In the genomic region with DNA sequence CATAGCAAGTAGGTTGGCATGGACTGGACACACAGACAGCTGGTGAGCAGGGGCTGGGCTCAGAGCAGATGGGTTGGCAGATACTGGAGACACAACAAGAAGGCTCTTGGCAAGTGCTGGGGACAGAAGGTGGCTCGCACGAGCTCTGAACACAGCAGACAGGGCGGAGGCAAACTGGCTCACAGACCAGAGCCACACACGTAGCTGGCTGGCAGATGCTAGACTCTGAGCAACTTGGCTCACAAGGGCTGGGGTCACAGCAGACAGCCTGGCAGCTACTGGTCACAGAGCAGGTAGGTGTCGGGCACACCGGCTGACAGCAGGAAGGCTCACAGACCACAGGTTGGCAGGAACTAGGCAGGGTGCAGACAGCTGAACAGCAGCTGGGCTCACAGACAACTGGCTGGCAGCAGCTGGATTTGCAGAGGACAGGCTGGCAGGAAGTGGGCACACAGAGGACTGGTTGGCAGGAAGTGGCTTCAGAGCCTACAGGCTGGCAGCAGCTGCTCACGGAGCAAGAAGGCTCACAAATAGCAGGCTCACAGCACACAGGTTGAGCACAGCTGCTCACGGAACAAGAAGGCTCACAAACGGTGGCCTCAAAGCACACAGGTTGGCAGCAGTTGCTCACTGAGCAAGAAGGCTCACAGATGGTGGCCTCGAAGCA, we compare ENCODE assay signal across 8 cellular contexts. TPM values are rescaled to one million over a fixed set of nuclear protein-coding genes. Genes with fewer than 3 reads are reported as not detected.
A peak's percentile ranks its signal among the peaks of the same experiment; 100 is the strongest.
DNase-seq lines count a peak whose midpoint lies in the region; ATAC-seq, FAIRE-seq and TF ChIP-seq lines count a peak whose summit lies in the region.

No MANE protein-coding gene starts in this region.

- no peaks in the 10 kb centered on the region for H3K27me3 ChIP-seq in lung (ENCODE audit: control insufficient read depth, insufficient read depth)

- H3K4me1 ChIP-seq in lung (ENCODE audit: control insufficient read depth in 2 of 2, insufficient read depth in 2 of 2, low read length in 2 of 2): peaks cover 0 to 6% of the 10 kb centered on the region in 2 donors

- no peak for TF ChIP-seq CTCF in lung (IDR thresholded peaks at IDR 0.05; ENCODE audit: control extremely low read depth, extremely low read depth)

- peak overlapping the region; percentile 94 for H3K27ac Mint-ChIP-seq in activated T-helper 17 cell treated with anti-CD3 and anti-CD28 coated beads, Interleukin-2, amount 50 U/mL, for 72 hours
- H3K27ac Mint-ChIP-seq in stimulated activated effector memory CD8-positive, alpha-beta T cell treated with anti-CD3 and anti-CD28 coated beads, Interleukin-12 subunit alpha, Interleukin-12 subunit beta, amount 100 ng/mL, for 72 hours: peak overlapping the region; percentile 94

- FAIRE-seq in GM18507 (lab: Jason Lieb, UNC): peak; percentile 63
- FAIRE-seq in frontal cortex (lab: Jason Lieb, UNC): no peak

- no peaks in the 10 kb centered on the region for H3K36me3 Mint-ChIP-seq in activated T-helper 17 cell treated with anti-CD3 and anti-CD28 coated beads, Interleukin-2, amount 50 U/mL, for 72 hours (ENCODE audit: low read depth)
- peaks cover 6% of the 10 kb centered on the region for H3K36me3 Mint-ChIP-seq in stimulated activated effector memory CD8-positive, alpha-beta T cell treated with anti-CD3 and anti-CD28 coated beads, Interleukin-12 subunit alpha, Interleukin-12 subunit beta, amount 100 ng/mL, for 72 hours

- no peak overlapping the region for H3K27ac ChIP-seq in lung (ENCODE audit: low read depth in 1 of 2, low read length in 1 of 2)

- no peak overlapping the region for H3K4me3 ChIP-seq in lung

- peak; percentile 82 for ATAC-seq in activated T-helper 17 cell treated with anti-CD3 and anti-CD28 coated beads, Interleukin-2, amount 50 U/mL, for 72 hours (replicated peaks)
- ATAC-seq in lung (ENCODE audit: insufficient read depth, low FRiP score): peak; percentile 47
- peak; percentile 86 for ATAC-seq in stimulated activated effector memory CD8-positive, alpha-beta T cell treated with anti-CD3 and anti-CD28 coated beads, Interleukin-12 subunit alpha, Interleukin-12 subunit beta, amount 100 ng/mL, for 72 hours
- no peak for ATAC-seq in HG03139 (IDR thresholded peaks at IDR 0.05; ENCODE audit: unreplicated experiment)

- no peaks in the 10 kb centered on the region for H3K27me3 Mint-ChIP-seq in activated T-helper 17 cell treated with anti-CD3 and anti-CD28 coated beads, Interleukin-2, amount 50 U/mL, for 72 hours

- H3K4me3 Mint-ChIP-seq in activated T-helper 17 cell treated with anti-CD3 and anti-CD28 coated beads, Interleukin-2, amount 50 U/mL, for 72 hours: peak overlapping the region; percentile 84
- H3K4me3 Mint-ChIP-seq in stimulated activated effector memory CD8-positive, alpha-beta T cell treated with anti-CD3 and anti-CD28 coated beads, Interleukin-12 subunit alpha, Interleukin-12 subunit beta, amount 100 ng/mL, for 72 hours: peak overlapping the region; percentile 70

- no peak for DNase-seq in GM18507 (ENCODE audit: extremely low spot score, insufficient read length, low read depth)
- peak; percentile 59 for DNase-seq in NCI-H510A treated with DMSO at 0.1 percent for 48 hours (lab: John Stamatoyannopoulos, UW)
- no peak for DNase-seq in lung (ENCODE audit: low spot score)
- DNase-seq in stimulated activated effector memory CD8-positive, alpha-beta T cell treated with anti-CD3 and anti-CD28 coated beads, Interleukin-12 subunit alpha, Interleukin-12 subunit beta, amount 100 ng/mL, for 72 hours (ENCODE audit: low spot score in 2 of 2): peak; percentile 39 to 76
- DNase-seq in iPS-NIHi11 (ENCODE audit: low spot score): no peak
- no peak for DNase-seq in frontal cortex (ENCODE audit: low spot score in 2 of 2)

- H3K9me3 ChIP-seq in lung (ENCODE audit: control insufficient read depth in 2 of 2, insufficient read depth in 1 of 2, low read length in 1 of 2): no peaks in the 10 kb centered on the region

- no peaks in the 10 kb centered on the region for H3K36me3 ChIP-seq in lung (ENCODE audit: control insufficient read depth in 2 of 2, insufficient read depth in 2 of 2, low read length in 2 of 2)

- 30 to 45% methylated on average over 10 of the region's 10 CpGs for WGBS in lung, 2 donors

- H3K9me3 Mint-ChIP-seq in activated T-helper 17 cell treated with anti-CD3 and anti-CD28 coated beads, Interleukin-2, amount 50 U/mL, for 72 hours: no peaks in the 10 kb centered on the region
- no peaks in the 10 kb centered on the region for H3K9me3 Mint-ChIP-seq in stimulated activated effector memory CD8-positive, alpha-beta T cell treated with anti-CD3 and anti-CD28 coated beads, Interleukin-12 subunit alpha, Interleukin-12 subunit beta, amount 100 ng/mL, for 72 hours

- H3K4me1 Mint-ChIP-seq in activated T-helper 17 cell treated with anti-CD3 and anti-CD28 coated beads, Interleukin-2, amount 50 U/mL, for 72 hours: peaks cover 39% of the 10 kb centered on the region
- H3K4me1 Mint-ChIP-seq in stimulated activated effector memory CD8-positive, alpha-beta T cell treated with anti-CD3 and anti-CD28 coated beads, Interleukin-12 subunit alpha, Interleukin-12 subunit beta, amount 100 ng/mL, for 72 hours: peaks cover 54% of the 10 kb centered on the region

RNA-seq across cellular contexts. Expression of a gene that starts 0.7 kb away (rescaled TPM):
- total RNA-seq in activated T-helper 17 cell treated with anti-CD3 and anti-CD28 coated beads, Interleukin-2, amount 50 U/mL, for 72 hours: under 1 TPM; 0.15 to 0.26 TPM
- not detected for total RNA-seq in lung
- polyA plus RNA-seq in lung: not detected
- total RNA-seq in frontal cortex: not detected

RNA-seq across cellular contexts. Expression of a gene that starts 5.7 kb away (rescaled TPM):
- total RNA-seq in activated T-helper 17 cell treated with anti-CD3 and anti-CD28 coated beads, Interleukin-2, amount 50 U/mL, for 72 hours: not detected
- total RNA-seq in lung (not detected), frontal cortex (not detected)
- polyA plus RNA-seq in lung: not detected

RNA-seq across cellular contexts. Expression of a gene that starts 7.1 kb away (rescaled TPM):
- not detected for total RNA-seq in activated T-helper 17 cell treated with anti-CD3 and anti-CD28 coated beads, Interleukin-2, amount 50 U/mL, for 72 hours
- total RNA-seq in lung (not detected), frontal cortex (not detected)
- polyA plus RNA-seq in lung: not detected

RNA-seq across cellular contexts. Expression of a gene that starts 32.9 kb away (rescaled TPM):
- not detected for total RNA-seq in activated T-helper 17 cell treated with anti-CD3 and anti-CD28 coated beads, Interleukin-2, amount 50 U/mL, for 72 hours
- total RNA-seq in lung (not detected), frontal cortex (not detected)
- polyA plus RNA-seq in lung: not detected

RNA-seq across cellular contexts. Expression of a gene that starts 42.2 kb away (rescaled TPM):
- not detected for total RNA-seq in activated T-helper 17 cell treated with anti-CD3 and anti-CD28 coated beads, Interleukin-2, amount 50 U/mL, for 72 hours
- not detected for total RNA-seq in lung
- polyA plus RNA-seq in lung: not detected
- total RNA-seq in frontal cortex: not detected

Comparison
In these comparisons a context has a peak if more than half of its experiments do, and no peak if none do; other contexts are left out.
1. DNase-seq: peak in NCI-H510A treated with DMSO at 0.1 percent for 48 hours (single experiment) and stimulated activated effector memory CD8-positive, alpha-beta T cell treated with anti-CD3 and anti-CD28 coated beads, Interleukin-12 subunit alpha, Interleukin-12 subunit beta, amount 100 ng/mL, for 72 hours (2 of 2); none in GM18507 (single experiment), lung (single experiment), iPS-NIHi11 (single experiment) and frontal cortex (0 of 2).